ENCODE assay signal across 15 cellular contexts in genomic region chr1:30777906-30778155, GRCh38. TPM values are rescaled to one million over a fixed set of nuclear protein-coding genes. Genes with fewer than 3 reads are reported as not detected.
DNase-seq lines count a peak whose midpoint lies in the region; ATAC-seq and TF ChIP-seq lines count a peak whose summit lies in the region.
"Had no signal": no experiment of that assay in that cellular context is flagged by ENCODE, and none has a peak within 500 bp of the region (broad histone marks: within the 10 kb centered on the region; RNA-seq: fewer than 3 reads in every experiment).

No MANE protein-coding gene starts in this region.

- no peak overlapping the region for H3K9ac ChIP-seq in fibroblast of lung (ENCODE audit: insufficient read depth, low read length)

- no peak for ATAC-seq in stimulated activated memory B cell treated with anti-CD40 and anti-IgM and Interleukin-4, amounts not matched to agents 10 μg/mL and 1 μg/mL and 100 μg/mL, for 72 hours
- no peak for ATAC-seq in HG03139 (IDR thresholded peaks at IDR 0.05; ENCODE audit: unreplicated experiment)
- ATAC-seq in GM21717 (IDR thresholded peaks at IDR 0.05; ENCODE audit: unreplicated experiment): no peak
- ATAC-seq in GM18858 (IDR thresholded peaks at IDR 0.05; ENCODE audit: unreplicated experiment): no peak
- ATAC-seq: stimulated activated naive B cell treated with anti-CD40 and anti-IgM and Interleukin-4, amounts not matched to agents 10 μg/mL and 1 μg/mL and 100 μg/mL, for 72 hours had no signal

- H3K27me3 Mint-ChIP-seq in stimulated activated memory B cell treated with anti-CD40 and anti-IgM and Interleukin-4, amounts not matched to agents 10 μg/mL and 1 μg/mL and 100 μg/mL, for 72 hours: no peaks in the 10 kb centered on the region
- H3K27me3 Mint-ChIP-seq: stimulated activated naive B cell treated with anti-CD40 and anti-IgM and Interleukin-4, amounts not matched to agents 10 μg/mL and 1 μg/mL and 100 μg/mL, for 72 hours had no signal

- H3K27ac ChIP-seq in SJCRH30 (peak overlapping the region; percentile 6; the same call in 1 of the 2 replicates), fibroblast of lung (ENCODE audit: insufficient read depth, low read length) (no peak overlapping the region)

- no peaks in the 10 kb centered on the region for H3K9me3 ChIP-seq in SJCRH30 (replicated peaks)
- H3K9me3 ChIP-seq in fibroblast of lung (ENCODE audit: control insufficient read depth, insufficient read depth, low read depth, low read length): no peaks in the 10 kb centered on the region
- H3K9me3 ChIP-seq: HAP-1 had no signal

- H3K4me1 ChIP-seq in SJCRH30: peaks cover 29% of the 10 kb centered on the region
- H3K4me1 ChIP-seq in fibroblast of lung (ENCODE audit: control insufficient read depth, extremely low read depth, insufficient read depth, low read length): no peaks in the 10 kb centered on the region

- no peaks in the 10 kb centered on the region for H3K27me3 ChIP-seq in SJCRH30
- peaks cover 5% of the 10 kb centered on the region for H3K27me3 ChIP-seq in fibroblast of lung (ENCODE audit: control insufficient read depth, insufficient read depth, low read length)

- peaks cover 48% of the 10 kb centered on the region for H3K4me1 Mint-ChIP-seq in stimulated activated memory B cell treated with anti-CD40 and anti-IgM and Interleukin-4, amounts not matched to agents 10 μg/mL and 1 μg/mL and 100 μg/mL, for 72 hours

- H3K36me3 Mint-ChIP-seq in stimulated activated memory B cell treated with anti-CD40 and anti-IgM and Interleukin-4, amounts not matched to agents 10 μg/mL and 1 μg/mL and 100 μg/mL, for 72 hours: no peaks in the 10 kb centered on the region
- H3K36me3 Mint-ChIP-seq: stimulated activated naive B cell treated with anti-CD40 and anti-IgM and Interleukin-4, amounts not matched to agents 10 μg/mL and 1 μg/mL and 100 μg/mL, for 72 hours had no signal

- H4K20me1 ChIP-seq in fibroblast of lung (ENCODE audit: control insufficient read depth, extremely low read depth, insufficient read depth, low read length): no peaks in the 10 kb centered on the region

- no peaks in the 10 kb centered on the region for H3K79me2 ChIP-seq in fibroblast of lung (ENCODE audit: control insufficient read depth, insufficient read depth, low read length)

- H3K27ac Mint-ChIP-seq in stimulated activated memory B cell treated with anti-CD40 and anti-IgM and Interleukin-4, amounts not matched to agents 10 μg/mL and 1 μg/mL and 100 μg/mL, for 72 hours: peak overlapping the region; percentile 52
- H3K27ac Mint-ChIP-seq: activated T-cell treated with anti-CD3 and anti-CD28 coated beads, Interleukin-2, amount 50 U/mL, for 72 hours; T-helper 2 cell treated with Interferon-gamma antibody and Interleukin-4, amounts not matched to agents 5 μg/mL and 100 μg/mL, for 36 hours had no signal

- H2AFZ ChIP-seq in fibroblast of lung (ENCODE audit: low read length): no peak overlapping the region

- peak; percentile 8 to 23 for TF ChIP-seq CTCF in fibroblast of lung (conservative IDR thresholded peaks at IDR 0.05 in 1 of 2, IDR thresholded peaks at IDR 0.05 in 1 of 2; ENCODE audit: low read depth in 1 of 2, low read length in 2 of 2)

- H3K4me3 ChIP-seq in SJCRH30 (no peak overlapping the region), fibroblast of lung (replicated peaks in 1 of 4; ENCODE audit: control extremely low read depth in 1 of 4, insufficient read depth in 1 of 4, low read depth in 3 of 4, low read length in 4 of 4) (no peak overlapping the region)
- H3K4me3 ChIP-seq: HAP-1 had no signal

- H3K4me3 Mint-ChIP-seq in stimulated activated memory B cell treated with anti-CD40 and anti-IgM and Interleukin-4, amounts not matched to agents 10 μg/mL and 1 μg/mL and 100 μg/mL, for 72 hours: no peak overlapping the region
- H3K4me3 Mint-ChIP-seq: activated T-cell treated with anti-CD3 and anti-CD28 coated beads, Interleukin-2, amount 50 U/mL, for 72 hours; stimulated activated naive B cell treated with anti-CD40 and anti-IgM and Interleukin-4, amounts not matched to agents 10 μg/mL and 1 μg/mL and 100 μg/mL, for 72 hours; T-helper 2 cell treated with Interferon-gamma antibody and Interleukin-4, amounts not matched to agents 5 μg/mL and 100 μg/mL, for 36 hours had no signal

- H3K36me3 ChIP-seq in SJCRH30 (no peaks in the 10 kb centered on the region), fibroblast of lung (ENCODE audit: control insufficient read depth, insufficient read depth, low read length) (no peaks in the 10 kb centered on the region)
- H3K36me3 ChIP-seq: HAP-1 had no signal

- no peak overlapping the region for H3K4me2 ChIP-seq in fibroblast of lung (ENCODE audit: extremely low read depth, insufficient read depth, low read length)

- H3K9me3 Mint-ChIP-seq in stimulated activated memory B cell treated with anti-CD40 and anti-IgM and Interleukin-4, amounts not matched to agents 10 μg/mL and 1 μg/mL and 100 μg/mL, for 72 hours: no peaks in the 10 kb centered on the region
- H3K9me3 Mint-ChIP-seq: activated T-cell treated with anti-CD3 and anti-CD28 coated beads, Interleukin-2, amount 50 U/mL, for 72 hours; stimulated activated naive B cell treated with anti-CD40 and anti-IgM and Interleukin-4, amounts not matched to agents 10 μg/mL and 1 μg/mL and 100 μg/mL, for 72 hours; T-helper 2 cell treated with Interferon-gamma antibody and Interleukin-4, amounts not matched to agents 5 μg/mL and 100 μg/mL, for 36 hours had no signal

- DNase-seq in DMS 273 (lab: John Stamatoyannopoulos, UW; ENCODE audit: unreplicated experiment) (peak; percentile 30), DMS 273 treated with DMSO at 0.1 percent for 48 hours (lab: John Stamatoyannopoulos, UW) (no peak), SJCRH30 (no peak), fibroblast of lung (ENCODE audit: low read depth in 2 of 2) (no peak)
- DNase-seq: activated CD4-positive, alpha-beta T cell treated with anti-CD3 and anti-CD28 coated beads, Interleukin-2, amount 50 U/mL, for 1 hour; amniotic stem cell; mesendoderm; stimulated activated naive B cell treated with anti-CD40 and anti-IgM and Interleukin-4, amounts not matched to agents 10 μg/mL and 1 μg/mL and 100 μg/mL, for 72 hours had no signal

RNA-seq across cellular contexts. Expression of gene LAPTM5, which starts 20.3 kb away (rescaled TPM):
- total RNA-seq in SJCRH30 (2014; rRNA removed; shearing (Covaris generic)): 31.5 and 34.9 TPM in 2 replicates
- under 0.01 TPM in 2 replicates for total RNA-seq in fibroblast of lung
- 0.25 and 0.32 TPM in 2 replicates for polyA plus RNA-seq in fibroblast of lung
- polyA plus RNA-seq in fibroblast of lung (2012): 0.06 and 0.19 TPM in 2 replicates
- 0.70 and 3.4 TPM in 2 replicates for polyA minus RNA-seq in fibroblast of lung (ENCODE audit: low replicate concordance)

RNA-seq across cellular contexts. Expression of gene MATN1, which starts 54.4 kb away (rescaled TPM):
- 0.47 and 0.89 TPM in 2 replicates for total RNA-seq in SJCRH30 (2014; rRNA removed; shearing (Covaris generic))
- total RNA-seq in fibroblast of lung: 0.26 TPM in 1 of 2 replicates, not detected in the other
- polyA plus RNA-seq in fibroblast of lung: not detected in 2 replicates
- polyA plus RNA-seq in fibroblast of lung (2012): 0.07 TPM in 1 of 2 replicates, not detected in the other
- not detected in 2 replicates for polyA minus RNA-seq in fibroblast of lung (ENCODE audit: low replicate concordance)

Comparison
In these comparisons a context has a peak if more than half of its experiments do, and no peak if none do; other contexts are left out.
1. RNA of gene LAPTM5, which starts 20.3 kb away (total RNA-seq): 31.5 to 34.9 TPM in SJCRH30; under 0.01 TPM in fibroblast of lung; every median in the first group is over 10 times any median in the second.